20 cellular contexts compared by ENCODE assay signal in genomic region chr1:99975569-99975968, GRCh38. TPM values are rescaled to one million over a fixed set of nuclear protein-coding genes. Genes with fewer than 3 reads are reported as not detected.
DNase-seq lines count a peak whose midpoint lies in the region; ATAC-seq and TF ChIP-seq lines count a peak whose summit lies in the region.
"Had no signal": no experiment of that assay in that cellular context is flagged by ENCODE, and none has a peak within 500 bp of the region (broad histone marks: within the 10 kb centered on the region; RNA-seq: fewer than 3 reads in every experiment).

No MANE protein-coding gene starts in this region.

- H3K27ac ChIP-seq in Peyer's patch, result peak overlapping the region in 3 of 4 donors; percentile 44 to 73 (median 67)
- peak overlapping the region; percentile 76 for H3K27ac ChIP-seq in colonic mucosa
- H3K27ac ChIP-seq in right lobe of liver, result no peak overlapping the region
- H3K27ac ChIP-seq: BLaER1, SJSA1 had no signal

- intact Hi-C loops in colonic mucosa (cut with DNase I), result no loop called here
- intact Hi-C loops in right lobe of liver (cut with DNase I), result no loop called here

- TF ChIP-seq POLR2A in Peyer's patch (IDR thresholded peaks at IDR 0.05), result no peak
- TF ChIP-seq POLR2A in right lobe of liver (IDR thresholded peaks at IDR 0.05), result no peak

- H3K4me3 ChIP-seq in Peyer's patch, result no peak overlapping the region
- H3K4me3 ChIP-seq in colonic mucosa, result no peak overlapping the region
- no peak overlapping the region for H3K4me3 ChIP-seq in right lobe of liver
- H3K4me3 ChIP-seq: BLaER1, GM23338, HAP-1, K562, SJSA1 had no signal

- H3K4me1 Mint-ChIP-seq in type B pancreatic cell (ENCODE audit: unreplicated experiment), result peaks cover 9% of the 10 kb centered on the region

- H3K36me3 Mint-ChIP-seq in type B pancreatic cell, result peaks cover 12% of the 10 kb centered on the region

- H3K27ac Mint-ChIP-seq in type B pancreatic cell, result peak overlapping the region; percentile 1
- H3K27ac Mint-ChIP-seq: GM23338 had no signal

- H3K4me3 Mint-ChIP-seq in type B pancreatic cell, result no peak overlapping the region
- H3K4me3 Mint-ChIP-seq: CD4-positive, alpha-beta memory T cell; GM23338 had no signal

- peaks cover 0 to 13% (median 7%) of the 10 kb centered on the region in 4 donors for H3K4me1 ChIP-seq in Peyer's patch
- peaks cover 4% of the 10 kb centered on the region for H3K4me1 ChIP-seq in colonic mucosa
- peaks cover 0 to 6% (median 0%) of the 10 kb centered on the region in 4 donors for H3K4me1 ChIP-seq in right lobe of liver
- H3K4me1 ChIP-seq: Caco-2 had no signal

- peak in 1 of 3 donors; percentile 54 for DNase-seq in Peyer's patch
- DNase-seq in colonic mucosa, result peak; percentile 59
- DNase-seq in right lobe of liver, result no peak
- DNase-seq in type B pancreatic cell (ENCODE audit: extremely low spot score, unreplicated experiment), result no peak
- DNase-seq in AML-193 (lab: John Stamatoyannopoulos, UW), result no peak
- no peak for DNase-seq in kidney glomerular epithelial cell (lab: John Stamatoyannopoulos, UW)
- DNase-seq: Caco-2; CD4-positive, alpha-beta memory T cell; NCI-H1105; NCI-H146; NCI-H2029; NCI-H226; NCI-H510A treated with DMSO at 0.1 percent for 48 hours; NCI-H748 treated with DMSO at 0.1 percent for 48 hours had no signal

- no peaks in the 10 kb centered on the region for H3K9me3 ChIP-seq in Peyer's patch
- no peaks in the 10 kb centered on the region for H3K9me3 ChIP-seq in colonic mucosa
- H3K9me3 ChIP-seq in right lobe of liver, result no peaks in the 10 kb centered on the region
- H3K9me3 ChIP-seq: BLaER1, Caco-2, HAP-1, SJSA1 had no signal

- H3K9me3 Mint-ChIP-seq in type B pancreatic cell, result no peaks in the 10 kb centered on the region
- H3K9me3 Mint-ChIP-seq: CD4-positive, alpha-beta memory T cell; GM23338 had no signal

- H3K36me3 ChIP-seq in Peyer's patch, result no peaks in the 10 kb centered on the region
- H3K36me3 ChIP-seq in colonic mucosa, result no peaks in the 10 kb centered on the region
- H3K36me3 ChIP-seq in right lobe of liver, result peaks cover 0 to 4% (median 0%) of the 10 kb centered on the region in 4 donors

- WGBS in right lobe of liver (ENCODE audit: insufficient coverage, low coverage, low lambda C conversion rate, missing lambda C conversion rate), result 90% methylated on average over 4 of the region's 4 CpGs

- H3K27me3 ChIP-seq in Peyer's patch (no peaks in the 10 kb centered on the region), colonic mucosa (no peaks in the 10 kb centered on the region), right lobe of liver (no peaks in the 10 kb centered on the region)
- H3K27me3 ChIP-seq: BLaER1, SJSA1 had no signal

- TF ChIP-seq CTCF in Peyer's patch (IDR thresholded peaks at IDR 0.05) (no peak), colonic mucosa (IDR thresholded peaks at IDR 0.05) (no peak), right lobe of liver (IDR thresholded peaks at IDR 0.05) (no peak), type B pancreatic cell (conservative IDR thresholded peaks at IDR 0.05) (no peak)

- H3K27me3 Mint-ChIP-seq in type B pancreatic cell, result no peaks in the 10 kb centered on the region
- H3K27me3 Mint-ChIP-seq: CD4-positive, alpha-beta memory T cell had no signal

- no peak overlapping the region for H3K9ac ChIP-seq in colonic mucosa (ENCODE audit: low read depth in 2 of 2, low read length in 2 of 2)
- H3K9ac ChIP-seq: BLaER1 had no signal

- ATAC-seq in right lobe of liver (peak in 3 of 4 donors; percentile 29 to 70 (median 67)), GM18511 (IDR thresholded peaks at IDR 0.05; ENCODE audit: unreplicated experiment) (no peak)
- ATAC-seq: GM23338, K562 had no signal

RNA-seq across cellular contexts. Expression of gene SLC35A3, which starts 5.8 kb away (rescaled TPM):
- total RNA-seq in Peyer's patch (100 to 1,000 TPM in 2 of 4 donors, 10 to 100 TPM in 2; 16.5 to 105 (median 88.6) TPM), colonic mucosa (100 to 1,000 TPM; 122 to 206 TPM), right lobe of liver (10 to 100 TPM; 15.5 to 29.8 (median 23.8) TPM), type B pancreatic cell (ENCODE audit: low replicate concordance) (26.7 and 45.0 TPM in 2 replicates)

Comparison
In these comparisons a context has a peak if more than half of its experiments do, and no peak if none do; other contexts are left out.
1. H3K27ac ChIP-seq: peak in Peyer's patch (3 of 4) and colonic mucosa (single experiment); none in right lobe of liver (0 of 3).